Comparison of ENCODE assay signal across 21 cellular contexts in genomic region chr2:18651842-18652774, GRCh38.
DNase-seq lines count a peak whose midpoint lies in the region; ATAC-seq and TF ChIP-seq lines count a peak whose summit lies in the region.
"Had no signal": no experiment of that assay in that cellular context is flagged by ENCODE, and none has a peak within 500 bp of the region (broad histone marks: within the 10 kb centered on the region; RNA-seq: fewer than 3 reads in every experiment).

No MANE protein-coding gene starts in this region.

- no peak overlapping the region for H2AFZ ChIP-seq in Karpas-422 (ENCODE audit: low read length)

- CTCF ChIA-PET in AG04449 (lab: Yijun Ruan, JAX) = interaction anchor here (1.0 to 1.7 kb wide), 4 partner anchors 13 to 132 kb away, joined by 3 to 7 read pairs (median 4); no protein-coding TSS in a partner anchor

- H3K27me3 ChIP-seq in Karpas-422 (ENCODE audit: low read length) = no peaks in the 10 kb centered on the region
- H3K27me3 ChIP-seq: neutrophil had no signal

- ATAC-seq in HG03095 (IDR thresholded peaks at IDR 0.05; ENCODE audit: unreplicated experiment) (no peak), GM19397 (IDR thresholded peaks at IDR 0.05; ENCODE audit: unreplicated experiment) (no peak), HG03457 (IDR thresholded peaks at IDR 0.05; ENCODE audit: unreplicated experiment) (no peak)
- ATAC-seq: CD8-positive, alpha-beta T cell; GM12878; Right ventricle myocardium inferior had no signal

- H3K27ac ChIP-seq in Karpas-422 (ENCODE audit: low read length) = no peak overlapping the region
- H3K27ac ChIP-seq: epithelial cell of prostate, neutrophil had no signal

- H3K79me2 ChIP-seq in Karpas-422 (ENCODE audit: low read length) = no peaks in the 10 kb centered on the region

- H3K4me3 ChIP-seq in AG04449 (ENCODE audit: low read depth, low read length) (no peak overlapping the region), Karpas-422 (ENCODE audit: low read length) (no peak overlapping the region)
- H3K4me3 ChIP-seq: GM12878, skin epidermis had no signal

- no peak for TF ChIP-seq CTCF in AG04449 (IDR thresholded peaks at IDR 0.05; ENCODE audit: insufficient read depth, low read length, missing control alignments)

- POLR2A ChIA-PET in AG04449 (lab: Yijun Ruan, JAX) = no interaction called here

- H3K36me3 ChIP-seq in Karpas-422 (ENCODE audit: insufficient read depth, low read length) = no peaks in the 10 kb centered on the region
- H3K36me3 ChIP-seq: neutrophil had no signal

- no peaks in the 10 kb centered on the region for H3K4me1 ChIP-seq in Karpas-422 (ENCODE audit: low read length)

- no peaks in the 10 kb centered on the region for H3K9me2 ChIP-seq in Karpas-422 (replicated peaks; ENCODE audit: insufficient read depth, low read length)

- H3K9me3 ChIP-seq in Karpas-422 (ENCODE audit: low read length) = no peaks in the 10 kb centered on the region
- H3K9me3 ChIP-seq: neutrophil had no signal

- H3K9ac ChIP-seq in Karpas-422 (ENCODE audit: low read length) = no peak overlapping the region

- peak; percentile 82 for DNase-seq in AG04449 (ENCODE audit: low read depth, low spot score)
- peak; percentile 29 for DNase-seq in Karpas-422
- peak; percentile 56 for DNase-seq in dedifferentiated amniotic fluid mesenchymal stem cell (ENCODE audit: extremely low spot score)
- DNase-seq in non-pigmented ciliary epithelial cell (ENCODE audit: low read depth) = peak; percentile 63
- no peak for DNase-seq in DMS153 treated with DMSO at 0.1 percent for 48 hours (lab: John Stamatoyannopoulos, UW; ENCODE audit: unreplicated experiment)
- DNase-seq: 8988T; activated CD4-positive, CD25-positive, alpha-beta regulatory T cell; activated effector memory CD4-positive, alpha-beta T cell treated with Interleukin-2 at 50 U/mL for 16 hours; amygdala; CD8-positive, alpha-beta T cell; dermis blood vessel endothelial cell; NCI-H1417 treated with DMSO at 0.1 percent for 48 hours; stimulated activated CD4-positive, alpha-beta T cell treated with anti-CD3 and anti-CD28 coated beads, Interleukin-4, amount 100 ng/mL, for 4 hours had no signal

- H3K4me2 ChIP-seq in Karpas-422 (ENCODE audit: low read depth, low read length, poor library complexity, severe bottlenecking) = no peak overlapping the region

- no peaks in the 10 kb centered on the region for H4K20me1 ChIP-seq in Karpas-422 (ENCODE audit: insufficient read depth, low read depth, low read length)
